Comparison of ENCODE assay signal across 1 cellular context in the genomic region with DNA sequence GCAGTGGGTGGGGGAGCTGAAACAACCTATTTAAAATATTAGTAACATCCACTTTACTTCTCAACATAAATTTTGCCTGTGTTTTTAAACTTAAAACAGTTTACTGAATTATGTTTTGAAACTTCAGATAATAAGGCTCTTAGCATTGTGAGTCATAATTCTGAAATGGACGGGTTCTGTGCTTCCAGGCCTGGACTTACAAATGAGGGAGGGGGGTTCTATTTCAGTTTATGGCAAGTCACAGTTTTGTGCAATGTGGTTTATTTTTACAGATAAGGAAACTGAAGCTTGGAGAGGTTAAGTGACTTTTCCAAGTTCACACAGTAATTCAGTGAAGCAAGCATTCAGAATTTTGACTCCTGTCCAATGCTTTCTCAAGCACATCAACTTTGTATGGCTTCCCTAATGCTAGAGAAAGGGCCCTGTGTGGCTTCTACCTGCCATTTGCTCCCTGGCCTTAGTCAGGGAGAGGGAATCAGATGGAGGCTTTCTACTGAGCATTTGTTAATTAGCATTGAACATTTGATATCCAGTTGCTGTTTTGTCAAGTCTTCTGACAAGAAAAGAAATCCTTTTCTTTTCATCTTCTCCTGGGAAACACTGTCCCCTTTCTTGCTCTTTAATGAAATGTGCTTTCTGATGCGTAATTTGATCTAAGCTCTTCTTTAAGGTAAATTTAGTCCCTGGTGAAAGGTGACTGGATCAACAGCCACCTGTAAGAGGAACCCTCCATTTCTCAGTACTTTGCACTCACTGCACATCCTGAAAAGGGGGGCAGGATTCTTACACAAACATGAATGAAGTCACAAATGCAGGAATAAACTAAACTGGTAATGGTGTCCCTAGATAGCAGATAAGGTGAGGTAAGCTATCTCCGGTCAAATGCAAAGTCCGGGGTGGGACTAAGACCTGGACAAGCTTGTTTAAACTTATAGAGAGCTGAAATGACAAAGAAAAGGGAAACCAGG.
A peak's percentile ranks its signal among the peaks of the same experiment; 100 is the strongest.
TF ChIP-seq lines count a peak whose summit lies in the region.

No MANE protein-coding gene starts in this region.

TF ChIP-seq in HepG2, 621 proteins besides CTCF, POLR2A, EP300 and RAD21 (continued from another document and continues in another):
- TF ChIP-seq MEIS2 (CRISPR knock-in tag; IDR thresholded peaks at IDR 0.05) (0 out of 2 replicates have a peak, but pooled peaks have one; percentile 68), ZFYVE20 (CRISPR knock-in tag; IDR thresholded peaks at IDR 0.05; ENCODE audit: borderline replicate concordance, low read depth) (no peak), POLR2G (IDR thresholded peaks at IDR 0.05; ENCODE audit: low read depth, low read length) (peak; percentile 59; the same call in 1 of the 2 replicates), ZNF557 (CRISPR knock-in tag; IDR thresholded peaks at IDR 0.05) (peak; percentile 47; the same call in 1 of the 2 replicates), PPARG (CRISPR knock-in tag; conservative IDR thresholded peaks at IDR 0.05) (peak; percentile 95), GATAD1 (CRISPR knock-in tag; IDR thresholded peaks at IDR 0.05) (peak; percentile 72), CBFB (CRISPR knock-in tag; IDR thresholded peaks at IDR 0.05) (peak; percentile 70; the same call in 1 of the 2 replicates), ZFP62 (CRISPR knock-in tag; IDR thresholded peaks at IDR 0.05) (no peak), KDM6A (CRISPR knock-in tag; IDR thresholded peaks at IDR 0.05; ENCODE audit: low read depth) (peak; percentile 88), GTF2F1 (IDR thresholded peaks at IDR 0.05; ENCODE audit: low read length) (0 out of 2 replicates have a peak, but pooled peaks have one; percentile 63), IRF2 (CRISPR knock-in tag; IDR thresholded peaks at IDR 0.05) (peak; percentile 90), RFXANK (CRISPR knock-in tag; IDR thresholded peaks at IDR 0.05) (peak; percentile 54; the same call in 1 of the 2 replicates), HIVEP1 (CRISPR knock-in tag; IDR thresholded peaks at IDR 0.05) (no peak), ZNF776 (CRISPR knock-in tag; IDR thresholded peaks at IDR 0.05) (no peak), ZBTB1 (CRISPR knock-in tag; IDR thresholded peaks at IDR 0.05; ENCODE audit: borderline replicate concordance) (no peak), MEF2D (CRISPR knock-in tag; IDR thresholded peaks at IDR 0.05) (peak; percentile 90), ZNF629 (CRISPR knock-in tag; conservative IDR thresholded peaks at IDR 0.05) (peak; percentile 85), STAT5B (CRISPR knock-in tag; IDR thresholded peaks at IDR 0.05) (peak; percentile 60; the same call in 1 of the 2 replicates), JUND (CRISPR knock-in tag; IDR thresholded peaks at IDR 0.05) (peak; percentile 67; the same call in 1 of the 2 replicates), SP5 (CRISPR knock-in tag; IDR thresholded peaks at IDR 0.05; ENCODE audit: borderline replicate concordance, low read depth) (0 out of 2 replicates have a peak, but pooled peaks have one; percentile 25), NAIF1 (CRISPR knock-in tag; IDR thresholded peaks at IDR 0.05; ENCODE audit: borderline replicate concordance) (0 out of 2 replicates have a peak, but pooled peaks have one; percentile 51), NCOR1 (IDR thresholded peaks at IDR 0.05; ENCODE audit: borderline replicate concordance, low read length) (peak; percentile 88), ZNF468 (CRISPR knock-in tag; IDR thresholded peaks at IDR 0.05) (no peak), RBM39 (IDR thresholded peaks at IDR 0.05; ENCODE audit: low read depth, low read length, poor library complexity, severe bottlenecking) (no peak), RXRB (CRISPR knock-in tag; IDR thresholded peaks at IDR 0.05; ENCODE audit: borderline replicate concordance) (peak; percentile 95), HOXA3 (CRISPR knock-in tag; IDR thresholded peaks at IDR 0.05) (peak; percentile 88), KAT8 (CRISPR knock-in tag; IDR thresholded peaks at IDR 0.05) (peak; percentile 80), GATAD2A (CRISPR knock-in tag; IDR thresholded peaks at IDR 0.05) (peak; percentile 72), ELF1 (CRISPR knock-in tag; IDR thresholded peaks at IDR 0.05) (peak; percentile 68; the same call in 1 of the 2 replicates), ZKSCAN8 (CRISPR knock-in tag; IDR thresholded peaks at IDR 0.05; ENCODE audit: borderline replicate concordance) (peak; percentile 75; the same call in 1 of the 2 replicates), HMG20B (CRISPR knock-in tag; conservative IDR thresholded peaks at IDR 0.05) (0 out of 2 replicates have a peak, but pooled peaks have one; percentile 41), SMYD3 (CRISPR knock-in tag; IDR thresholded peaks at IDR 0.05) (peak; percentile 51; the same call in 1 of the 2 replicates), NFE2L1 (CRISPR knock-in tag; IDR thresholded peaks at IDR 0.05; ENCODE audit: borderline replicate concordance) (no peak), SOX5 (CRISPR knock-in tag; IDR thresholded peaks at IDR 0.05; ENCODE audit: borderline replicate concordance) (peak; percentile 62), ZSCAN29 (CRISPR knock-in tag; conservative IDR thresholded peaks at IDR 0.05) (peak; percentile 69; the same call in 1 of the 2 replicates), RBFOX2 (IDR thresholded peaks at IDR 0.05; ENCODE audit: low read depth, low read length) (0 out of 2 replicates have a peak, but pooled peaks have one; percentile 22), SSRP1 (CRISPR knock-in tag; IDR thresholded peaks at IDR 0.05) (0 out of 2 replicates have a peak, but pooled peaks have one; percentile 71), RFXAP (CRISPR knock-in tag; IDR thresholded peaks at IDR 0.05; ENCODE audit: borderline replicate concordance) (peak; percentile 37; the same call in 1 of the 2 replicates), ZMYM3 (CRISPR knock-in tag; IDR thresholded peaks at IDR 0.05) (peak; percentile 87), SIN3A (IDR thresholded peaks at IDR 0.05; ENCODE audit: borderline replicate concordance, low read depth, low read length) (no peak), MAFK (conservative IDR thresholded peaks at IDR 0.05 in 1 of 2, IDR thresholded peaks at IDR 0.05 in 1 of 2; ENCODE audit: low read length in 2 of 2) (0 out of 4 replicates have a peak, but pooled peaks of 1 of the 2 experiments have one; percentile 4), ZBTB21 (CRISPR knock-in tag; IDR thresholded peaks at IDR 0.05) (peak; percentile 86; the same call in 1 of the 2 replicates)
- TF ChIP-seq, protein P1, sequence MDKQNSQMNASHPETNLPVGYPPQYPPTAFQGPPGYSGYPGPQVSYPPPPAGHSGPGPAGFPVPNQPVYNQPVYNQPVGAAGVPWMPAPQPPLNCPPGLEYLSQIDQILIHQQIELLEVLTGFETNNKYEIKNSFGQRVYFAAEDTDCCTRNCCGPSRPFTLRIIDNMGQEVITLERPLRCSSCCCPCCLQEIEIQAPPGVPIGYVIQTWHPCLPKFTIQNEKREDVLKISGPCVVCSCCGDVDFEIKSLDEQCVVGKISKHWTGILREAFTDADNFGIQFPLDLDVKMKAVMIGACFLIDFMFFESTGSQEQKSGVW (CRISPR knock-in tag; IDR thresholded peaks at IDR 0.05; ENCODE audit: borderline replicate concordance): no peak
- TF ChIP-seq, protein P2, sequence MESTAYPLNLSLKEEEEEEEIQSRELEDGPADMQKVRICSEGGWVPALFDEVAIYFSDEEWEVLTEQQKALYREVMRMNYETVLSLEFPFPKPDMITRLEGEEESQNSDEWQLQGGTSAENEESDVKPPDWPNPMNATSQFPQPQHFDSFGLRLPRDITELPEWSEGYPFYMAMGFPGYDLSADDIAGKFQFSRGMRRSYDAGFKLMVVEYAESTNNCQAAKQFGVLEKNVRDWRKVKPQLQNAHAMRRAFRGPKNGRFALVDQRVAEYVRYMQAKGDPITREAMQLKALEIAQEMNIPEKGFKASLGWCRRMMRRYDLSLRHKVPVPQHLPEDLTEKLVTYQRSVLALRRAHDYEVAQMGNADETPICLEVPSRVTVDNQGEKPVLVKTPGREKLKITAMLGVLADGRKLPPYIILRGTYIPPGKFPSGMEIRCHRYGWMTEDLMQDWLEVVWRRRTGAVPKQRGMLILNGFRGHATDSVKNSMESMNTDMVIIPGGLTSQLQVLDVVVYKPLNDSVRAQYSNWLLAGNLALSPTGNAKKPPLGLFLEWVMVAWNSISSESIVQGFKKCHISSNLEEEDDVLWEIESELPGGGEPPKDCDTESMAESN (CRISPR knock-in tag; conservative IDR thresholded peaks at IDR 0.05): peak; percentile 35; the same call in 1 of the 2 replicates
- TF ChIP-seq, protein P3, sequence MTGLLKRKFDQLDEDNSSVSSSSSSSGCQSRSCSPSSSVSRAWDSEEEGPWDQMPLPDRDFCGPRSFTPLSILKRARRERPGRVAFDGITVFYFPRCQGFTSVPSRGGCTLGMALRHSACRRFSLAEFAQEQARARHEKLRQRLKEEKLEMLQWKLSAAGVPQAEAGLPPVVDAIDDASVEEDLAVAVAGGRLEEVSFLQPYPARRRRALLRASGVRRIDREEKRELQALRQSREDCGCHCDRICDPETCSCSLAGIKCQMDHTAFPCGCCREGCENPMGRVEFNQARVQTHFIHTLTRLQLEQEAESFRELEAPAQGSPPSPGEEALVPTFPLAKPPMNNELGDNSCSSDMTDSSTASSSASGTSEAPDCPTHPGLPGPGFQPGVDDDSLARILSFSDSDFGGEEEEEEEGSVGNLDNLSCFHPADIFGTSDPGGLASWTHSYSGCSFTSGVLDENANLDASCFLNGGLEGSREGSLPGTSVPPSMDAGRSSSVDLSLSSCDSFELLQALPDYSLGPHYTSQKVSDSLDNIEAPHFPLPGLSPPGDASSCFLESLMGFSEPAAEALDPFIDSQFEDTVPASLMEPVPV (CRISPR knock-in tag; IDR thresholded peaks at IDR 0.05): 0 out of 2 replicates have a peak, but pooled peaks have one; percentile 47
- TF ChIP-seq, protein P4, sequence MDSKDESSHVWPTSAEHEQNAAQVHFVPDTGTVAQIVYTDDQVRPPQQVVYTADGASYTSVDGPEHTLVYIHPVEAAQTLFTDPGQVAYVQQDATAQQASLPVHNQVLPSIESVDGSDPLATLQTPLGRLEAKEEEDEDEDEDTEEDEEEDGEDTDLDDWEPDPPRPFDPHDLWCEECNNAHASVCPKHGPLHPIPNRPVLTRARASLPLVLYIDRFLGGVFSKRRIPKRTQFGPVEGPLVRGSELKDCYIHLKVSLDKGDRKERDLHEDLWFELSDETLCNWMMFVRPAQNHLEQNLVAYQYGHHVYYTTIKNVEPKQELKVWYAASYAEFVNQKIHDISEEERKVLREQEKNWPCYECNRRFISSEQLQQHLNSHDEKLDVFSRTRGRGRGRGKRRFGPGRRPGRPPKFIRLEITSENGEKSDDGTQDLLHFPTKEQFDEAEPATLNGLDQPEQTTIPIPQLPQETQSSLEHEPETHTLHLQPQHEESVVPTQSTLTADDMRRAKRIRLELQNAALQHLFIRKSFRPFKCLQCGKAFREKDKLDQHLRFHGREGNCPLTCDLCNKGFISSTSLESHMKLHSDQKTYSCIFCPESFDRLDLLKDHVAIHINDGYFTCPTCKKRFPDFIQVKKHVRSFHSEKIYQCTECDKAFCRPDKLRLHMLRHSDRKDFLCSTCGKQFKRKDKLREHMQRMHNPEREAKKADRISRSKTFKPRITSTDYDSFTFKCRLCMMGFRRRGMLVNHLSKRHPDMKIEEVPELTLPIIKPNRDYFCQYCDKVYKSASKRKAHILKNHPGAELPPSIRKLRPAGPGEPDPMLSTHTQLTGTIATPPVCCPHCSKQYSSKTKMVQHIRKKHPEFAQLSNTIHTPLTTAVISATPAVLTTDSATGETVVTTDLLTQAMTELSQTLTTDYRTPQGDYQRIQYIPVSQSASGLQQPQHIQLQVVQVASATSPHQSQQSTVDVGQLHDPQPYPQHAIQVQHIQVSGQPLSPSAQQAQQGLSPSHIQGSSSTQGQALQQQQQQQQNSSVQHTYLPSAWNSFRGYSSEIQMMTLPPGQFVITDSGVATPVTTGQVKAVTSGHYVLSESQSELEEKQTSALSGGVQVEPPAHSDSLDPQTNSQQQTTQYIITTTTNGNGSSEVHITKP (CRISPR knock-in tag; IDR thresholded peaks at IDR 0.05; ENCODE audit: low read depth): peak; percentile 80
- TF ChIP-seq, protein P5, sequence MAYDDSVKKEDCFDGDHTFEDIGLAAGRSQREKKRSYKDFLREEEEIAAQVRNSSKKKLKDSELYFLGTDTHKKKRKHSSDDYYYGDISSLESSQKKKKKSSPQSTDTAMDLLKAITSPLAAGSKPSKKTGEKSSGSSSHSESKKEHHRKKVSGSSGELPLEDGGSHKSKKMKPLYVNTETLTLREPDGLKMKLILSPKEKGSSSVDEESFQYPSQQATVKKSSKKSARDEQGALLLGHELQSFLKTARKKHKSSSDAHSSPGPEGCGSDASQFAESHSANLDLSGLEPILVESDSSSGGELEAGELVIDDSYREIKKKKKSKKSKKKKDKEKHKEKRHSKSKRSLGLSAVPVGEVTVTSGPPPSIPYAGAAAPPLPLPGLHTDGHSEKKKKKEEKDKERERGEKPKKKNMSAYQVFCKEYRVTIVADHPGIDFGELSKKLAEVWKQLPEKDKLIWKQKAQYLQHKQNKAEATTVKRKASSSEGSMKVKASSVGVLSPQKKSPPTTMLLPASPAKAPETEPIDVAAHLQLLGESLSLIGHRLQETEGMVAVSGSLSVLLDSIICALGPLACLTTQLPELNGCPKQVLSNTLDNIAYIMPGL (CRISPR knock-in tag; IDR thresholded peaks at IDR 0.05; ENCODE audit: borderline replicate concordance in 1 of 2, low read depth in 1 of 2): peak in 1 of 2 experiments; percentile 28; a peak in 1 of 4 replicates
- TF ChIP-seq, protein P6, sequence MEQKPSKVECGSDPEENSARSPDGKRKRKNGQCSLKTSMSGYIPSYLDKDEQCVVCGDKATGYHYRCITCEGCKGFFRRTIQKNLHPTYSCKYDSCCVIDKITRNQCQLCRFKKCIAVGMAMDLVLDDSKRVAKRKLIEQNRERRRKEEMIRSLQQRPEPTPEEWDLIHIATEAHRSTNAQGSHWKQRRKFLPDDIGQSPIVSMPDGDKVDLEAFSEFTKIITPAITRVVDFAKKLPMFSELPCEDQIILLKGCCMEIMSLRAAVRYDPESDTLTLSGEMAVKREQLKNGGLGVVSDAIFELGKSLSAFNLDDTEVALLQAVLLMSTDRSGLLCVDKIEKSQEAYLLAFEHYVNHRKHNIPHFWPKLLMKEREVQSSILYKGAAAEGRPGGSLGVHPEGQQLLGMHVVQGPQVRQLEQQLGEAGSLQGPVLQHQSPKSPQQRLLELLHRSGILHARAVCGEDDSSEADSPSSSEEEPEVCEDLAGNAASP (CRISPR knock-in tag; IDR thresholded peaks at IDR 0.05; ENCODE audit: borderline replicate concordance): peak; percentile 91; the same call in 1 of the 2 replicates
- TF ChIP-seq, protein P7, sequence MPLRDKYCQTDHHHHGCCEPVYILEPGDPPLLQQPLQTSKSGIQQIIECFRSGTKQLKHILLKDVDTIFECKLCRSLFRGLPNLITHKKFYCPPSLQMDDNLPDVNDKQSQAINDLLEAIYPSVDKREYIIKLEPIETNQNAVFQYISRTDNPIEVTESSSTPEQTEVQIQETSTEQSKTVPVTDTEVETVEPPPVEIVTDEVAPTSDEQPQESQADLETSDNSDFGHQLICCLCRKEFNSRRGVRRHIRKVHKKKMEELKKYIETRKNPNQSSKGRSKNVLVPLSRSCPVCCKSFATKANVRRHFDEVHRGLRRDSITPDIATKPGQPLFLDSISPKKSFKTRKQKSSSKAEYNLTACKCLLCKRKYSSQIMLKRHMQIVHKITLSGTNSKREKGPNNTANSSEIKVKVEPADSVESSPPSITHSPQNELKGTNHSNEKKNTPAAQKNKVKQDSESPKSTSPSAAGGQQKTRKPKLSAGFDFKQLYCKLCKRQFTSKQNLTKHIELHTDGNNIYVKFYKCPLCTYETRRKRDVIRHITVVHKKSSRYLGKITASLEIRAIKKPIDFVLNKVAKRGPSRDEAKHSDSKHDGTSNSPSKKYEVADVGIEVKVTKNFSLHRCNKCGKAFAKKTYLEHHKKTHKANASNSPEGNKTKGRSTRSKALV (CRISPR knock-in tag; IDR thresholded peaks at IDR 0.05): 0 out of 2 replicates have a peak, but pooled peaks have one; percentile 7
